In genomic region chr14:95503365-95504134, GRCh38 we compare ENCODE assay signal across 11 cellular contexts.
DNase-seq lines count a peak whose midpoint lies in the region; ATAC-seq and TF ChIP-seq lines count a peak whose summit lies in the region.
"Had no signal": no experiment of that assay in that cellular context is flagged by ENCODE, and none has a peak within 500 bp of the region (broad histone marks: within the 10 kb centered on the region; RNA-seq: fewer than 3 reads in every experiment).

No MANE protein-coding gene starts in this region.

- no peak for ATAC-seq in stimulated activated naive CD8-positive, alpha-beta T cell treated with anti-CD3 and anti-CD28 coated beads, Interleukin-15, Interleukin-2, amounts not matched to agents 100 U/mL and 50 U/mL, for 24 hours
- ATAC-seq in HG02571 (IDR thresholded peaks at IDR 0.05; ENCODE audit: unreplicated experiment): peak; percentile 54
- peak; percentile 47 for ATAC-seq in HG03571 (IDR thresholded peaks at IDR 0.05; ENCODE audit: unreplicated experiment)
- ATAC-seq: heart left ventricle had no signal

- POLR2A ChIA-PET in HEK293T (lab: Yijun Ruan, JAX): no interaction called here

- peak overlapping the region; percentile 63 for H3K27ac Mint-ChIP-seq in stimulated activated naive CD8-positive, alpha-beta T cell treated with anti-CD3 and anti-CD28 coated beads, Interleukin-15, Interleukin-2, amounts not matched to agents 100 ng/mL and 50 ng/mL, for 24 hours
- H3K27ac Mint-ChIP-seq: neural progenitor cell had no signal

- H3K27me3 Mint-ChIP-seq in stimulated activated naive CD8-positive, alpha-beta T cell treated with anti-CD3 and anti-CD28 coated beads, Interleukin-15, Interleukin-2, amounts not matched to agents 100 ng/mL and 50 ng/mL, for 24 hours: no peaks in the 10 kb centered on the region

- H3K4me1 Mint-ChIP-seq in stimulated activated naive CD8-positive, alpha-beta T cell treated with anti-CD3 and anti-CD28 coated beads, Interleukin-15, Interleukin-2, amounts not matched to agents 100 ng/mL and 50 ng/mL, for 24 hours (ENCODE audit: low read depth): peaks cover 93% of the 10 kb centered on the region

- DNase-seq in stimulated activated naive CD8-positive, alpha-beta T cell treated with anti-CD3 and anti-CD28 coated beads, Interleukin-15, Interleukin-2, amounts not matched to agents 100 U/mL and 50 U/mL, for 24 hours: no peak
- DNase-seq in SKM-1 (lab: John Stamatoyannopoulos, UW; ENCODE audit: unreplicated experiment) (no peak), HEK293T (ENCODE audit: extremely low spot score) (no peak), medulla oblongata (ENCODE audit: extremely low spot score) (no peak), NCI-H226 (no peak)
- DNase-seq: activated CD4-positive, alpha-beta T cell treated with anti-CD3 and anti-CD28 coated beads, Interleukin-2, amount 50 U/mL, for 4 hours had no signal

- no peak overlapping the region for H3K4me3 Mint-ChIP-seq in stimulated activated naive CD8-positive, alpha-beta T cell treated with anti-CD3 and anti-CD28 coated beads, Interleukin-15, Interleukin-2, amounts not matched to agents 100 ng/mL and 50 ng/mL, for 24 hours
- H3K4me3 Mint-ChIP-seq: neural progenitor cell had no signal

- CTCF ChIA-PET in HEK293T (lab: Yijun Ruan, JAX): interaction anchor here (1.3 kb wide), 1 partner anchor 51 kb away, joined by 3 read pairs; no protein-coding TSS in a partner anchor

- no peaks in the 10 kb centered on the region for H3K9me3 Mint-ChIP-seq in stimulated activated naive CD8-positive, alpha-beta T cell treated with anti-CD3 and anti-CD28 coated beads, Interleukin-15, Interleukin-2, amounts not matched to agents 100 ng/mL and 50 ng/mL, for 24 hours
- H3K9me3 Mint-ChIP-seq: neural progenitor cell had no signal

- H3K36me3 Mint-ChIP-seq in stimulated activated naive CD8-positive, alpha-beta T cell treated with anti-CD3 and anti-CD28 coated beads, Interleukin-15, Interleukin-2, amounts not matched to agents 100 ng/mL and 50 ng/mL, for 24 hours (ENCODE audit: low read depth): peaks cover 34% of the 10 kb centered on the region
- H3K36me3 Mint-ChIP-seq: neural progenitor cell had no signal

TF ChIP-seq in HEK293T, 16 proteins besides CTCF, POLR2A, EP300 and RAD21:
- no peak for TF ChIP-seq PKNOX1 (IDR thresholded peaks at IDR 0.05)
- TF ChIP-seq CTBP1 (IDR thresholded peaks at IDR 0.05; ENCODE audit: borderline replicate concordance): no peak
